Comparison of ENCODE assay signal across 1 cellular context in the genomic region with DNA sequence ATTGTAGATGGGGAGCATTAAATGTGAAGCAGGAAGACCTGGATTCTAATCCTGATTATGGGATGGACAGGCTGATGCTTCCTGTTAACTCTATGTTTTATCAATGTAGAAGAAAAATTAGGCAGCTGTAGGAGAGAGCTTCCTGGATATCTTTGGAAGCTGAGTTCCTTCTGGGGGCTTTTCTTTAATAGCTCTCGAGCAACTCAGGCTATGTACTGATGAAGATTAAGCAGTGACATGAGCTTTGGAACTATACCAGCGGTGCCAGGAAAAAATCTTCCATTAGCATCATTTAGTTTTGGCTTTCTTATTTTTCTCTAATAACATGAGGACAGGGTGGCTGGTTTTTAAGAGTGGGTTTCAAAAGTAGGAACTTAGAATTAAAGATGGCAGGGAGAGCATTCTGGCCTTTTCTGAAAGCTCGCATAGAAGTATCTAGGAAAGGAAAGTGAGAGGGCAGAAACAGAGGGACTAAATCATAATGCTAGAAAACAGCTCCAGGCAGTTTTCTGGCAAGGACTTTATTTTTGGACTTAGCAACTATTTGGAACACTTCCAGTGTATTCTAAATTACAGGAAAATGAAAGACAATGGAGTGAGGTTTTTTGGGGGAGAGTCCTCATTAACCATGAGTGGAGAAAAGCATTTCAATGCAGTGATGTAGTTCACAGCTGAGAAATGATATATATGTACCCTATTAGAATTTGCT.
TF ChIP-seq lines count a peak whose summit lies in the region.

No MANE protein-coding gene starts in this region.

TF ChIP-seq in SK-N-SH, 30 proteins besides CTCF, POLR2A, EP300 and RAD21 (continued from another document):
- TF ChIP-seq TCF12 (IDR thresholded peaks at IDR 0.05), result no peak
- TF ChIP-seq SIN3A (IDR thresholded peaks at IDR 0.05; ENCODE audit: borderline replicate concordance, low read depth, low read length), result no peak
- TF ChIP-seq NRF1 (IDR thresholded peaks at IDR 0.05; ENCODE audit: low read depth, low read length), result no peak
- no peak for TF ChIP-seq RXRA (IDR thresholded peaks at IDR 0.05; ENCODE audit: borderline replicate concordance, low read depth)
- no peak for TF ChIP-seq MEF2A (IDR thresholded peaks at IDR 0.05; ENCODE audit: borderline replicate concordance, low read depth)
- TF ChIP-seq GATA2 (CRISPR knock-in tag; IDR thresholded peaks at IDR 0.05), result no peak
- no peak for TF ChIP-seq SMC3 (IDR thresholded peaks at IDR 0.05; ENCODE audit: low read depth, low read length)
- TF ChIP-seq TEAD4 (IDR thresholded peaks at IDR 0.05; ENCODE audit: borderline replicate concordance, insufficient read depth), result no peak
- TF ChIP-seq, protein P1, sequence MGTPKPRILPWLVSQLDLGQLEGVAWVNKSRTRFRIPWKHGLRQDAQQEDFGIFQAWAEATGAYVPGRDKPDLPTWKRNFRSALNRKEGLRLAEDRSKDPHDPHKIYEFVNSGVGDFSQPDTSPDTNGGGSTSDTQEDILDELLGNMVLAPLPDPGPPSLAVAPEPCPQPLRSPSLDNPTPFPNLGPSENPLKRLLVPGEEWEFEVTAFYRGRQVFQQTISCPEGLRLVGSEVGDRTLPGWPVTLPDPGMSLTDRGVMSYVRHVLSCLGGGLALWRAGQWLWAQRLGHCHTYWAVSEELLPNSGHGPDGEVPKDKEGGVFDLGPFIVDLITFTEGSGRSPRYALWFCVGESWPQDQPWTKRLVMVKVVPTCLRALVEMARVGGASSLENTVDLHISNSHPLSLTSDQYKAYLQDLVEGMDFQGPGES (IDR thresholded peaks at IDR 0.05; ENCODE audit: low read depth, low read length), result no peak
- TF ChIP-seq POLR2AphosphoS5 (IDR thresholded peaks at IDR 0.05; ENCODE audit: low read depth, low read length), result no peak
- TF ChIP-seq, protein P2, sequence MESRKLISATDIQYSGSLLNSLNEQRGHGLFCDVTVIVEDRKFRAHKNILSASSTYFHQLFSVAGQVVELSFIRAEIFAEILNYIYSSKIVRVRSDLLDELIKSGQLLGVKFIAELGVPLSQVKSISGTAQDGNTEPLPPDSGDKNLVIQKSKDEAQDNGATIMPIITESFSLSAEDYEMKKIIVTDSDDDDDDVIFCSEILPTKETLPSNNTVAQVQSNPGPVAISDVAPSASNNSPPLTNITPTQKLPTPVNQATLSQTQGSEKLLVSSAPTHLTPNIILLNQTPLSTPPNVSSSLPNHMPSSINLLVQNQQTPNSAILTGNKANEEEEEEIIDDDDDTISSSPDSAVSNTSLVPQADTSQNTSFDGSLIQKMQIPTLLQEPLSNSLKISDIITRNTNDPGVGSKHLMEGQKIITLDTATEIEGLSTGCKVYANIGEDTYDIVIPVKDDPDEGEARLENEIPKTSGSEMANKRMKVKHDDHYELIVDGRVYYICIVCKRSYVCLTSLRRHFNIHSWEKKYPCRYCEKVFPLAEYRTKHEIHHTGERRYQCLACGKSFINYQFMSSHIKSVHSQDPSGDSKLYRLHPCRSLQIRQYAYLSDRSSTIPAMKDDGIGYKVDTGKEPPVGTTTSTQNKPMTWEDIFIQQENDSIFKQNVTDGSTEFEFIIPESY (IDR thresholded peaks at IDR 0.05; ENCODE audit: borderline replicate concordance, low read depth), result no peak
- no peak for TF ChIP-seq MAX (IDR thresholded peaks at IDR 0.05; ENCODE audit: low read depth)
- TF ChIP-seq FOXM1 (IDR thresholded peaks at IDR 0.05; ENCODE audit: low read depth), result 0 out of 2 replicates have a peak, but pooled peaks have one; percentile 22
- no peak for TF ChIP-seq EZH2phosphoT487 (IDR thresholded peaks at IDR 0.05; ENCODE audit: borderline replicate concordance, low read depth)
- TF ChIP-seq RFX5 (IDR thresholded peaks at IDR 0.05; ENCODE audit: low read length), result no peak
- TF ChIP-seq, protein P3, sequence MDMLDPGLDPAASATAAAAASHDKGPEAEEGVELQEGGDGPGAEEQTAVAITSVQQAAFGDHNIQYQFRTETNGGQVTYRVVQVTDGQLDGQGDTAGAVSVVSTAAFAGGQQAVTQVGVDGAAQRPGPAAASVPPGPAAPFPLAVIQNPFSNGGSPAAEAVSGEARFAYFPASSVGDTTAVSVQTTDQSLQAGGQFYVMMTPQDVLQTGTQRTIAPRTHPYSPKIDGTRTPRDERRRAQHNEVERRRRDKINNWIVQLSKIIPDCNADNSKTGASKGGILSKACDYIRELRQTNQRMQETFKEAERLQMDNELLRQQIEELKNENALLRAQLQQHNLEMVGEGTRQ (IDR thresholded peaks at IDR 0.05; ENCODE audit: borderline replicate concordance, low read depth, low read length), result no peak
- no peak for TF ChIP-seq CHD2 (IDR thresholded peaks at IDR 0.05; ENCODE audit: low read length, partially characterized antibody)
- TF ChIP-seq MXI1 (IDR thresholded peaks at IDR 0.05; ENCODE audit: low read depth, low read length), result 0 out of 2 replicates have a peak, but pooled peaks have one; percentile 16
- TF ChIP-seq FOXJ3 (CRISPR knock-in tag; IDR thresholded peaks at IDR 0.05), result no peak
- TF ChIP-seq YY1 (IDR thresholded peaks at IDR 0.05; ENCODE audit: low read depth), result no peak
- TF ChIP-seq GABPA (IDR thresholded peaks at IDR 0.05; ENCODE audit: low read depth), result no peak
